Comparison of ENCODE assay signal across 1 cellular context in the genomic region with DNA sequence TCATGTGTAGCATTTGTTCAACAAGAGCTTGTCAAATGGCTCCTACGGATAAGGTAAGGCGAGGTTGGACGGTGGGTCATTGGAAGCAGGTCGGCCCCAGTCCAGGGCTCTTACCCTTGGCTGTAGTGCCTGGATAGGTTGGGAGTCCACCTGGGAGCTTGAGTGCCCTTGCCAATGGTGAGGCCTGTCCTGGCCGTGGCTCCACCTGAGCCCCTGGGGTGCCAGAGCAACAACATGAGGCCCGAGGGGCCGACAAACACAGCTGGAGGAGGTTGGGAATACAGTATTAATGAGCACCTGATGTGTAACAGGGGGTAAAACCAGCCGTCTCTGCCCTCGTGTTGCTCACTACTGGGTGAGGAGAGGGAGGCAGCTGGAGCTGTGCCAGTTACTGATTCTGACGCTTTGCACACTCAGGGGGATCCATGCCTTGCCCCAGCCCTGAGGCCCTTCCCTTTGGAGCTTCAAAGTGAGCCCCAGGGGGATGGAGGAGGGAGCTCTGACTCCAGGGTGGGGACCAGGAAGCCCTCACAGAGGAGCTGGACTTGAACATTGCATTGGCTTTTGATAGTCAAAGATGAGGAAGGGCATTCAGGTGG.
TF ChIP-seq lines count a peak whose summit lies in the region.

No MANE protein-coding gene starts in this region.

TF ChIP-seq in IMR-90, 13 proteins besides CTCF, POLR2A, EP300 and RAD21:
- no peak for TF ChIP-seq RFX5 (IDR thresholded peaks at IDR 0.05; ENCODE audit: low read depth, low read length)
- TF ChIP-seq, protein P1, sequence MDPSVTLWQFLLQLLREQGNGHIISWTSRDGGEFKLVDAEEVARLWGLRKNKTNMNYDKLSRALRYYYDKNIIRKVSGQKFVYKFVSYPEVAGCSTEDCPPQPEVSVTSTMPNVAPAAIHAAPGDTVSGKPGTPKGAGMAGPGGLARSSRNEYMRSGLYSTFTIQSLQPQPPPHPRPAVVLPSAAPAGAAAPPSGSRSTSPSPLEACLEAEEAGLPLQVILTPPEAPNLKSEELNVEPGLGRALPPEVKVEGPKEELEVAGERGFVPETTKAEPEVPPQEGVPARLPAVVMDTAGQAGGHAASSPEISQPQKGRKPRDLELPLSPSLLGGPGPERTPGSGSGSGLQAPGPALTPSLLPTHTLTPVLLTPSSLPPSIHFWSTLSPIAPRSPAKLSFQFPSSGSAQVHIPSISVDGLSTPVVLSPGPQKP (IDR thresholded peaks at IDR 0.05; ENCODE audit: borderline replicate concordance, low read depth, low read length), result no peak
